26 cellular contexts compared by ENCODE assay signal in the genomic region with DNA sequence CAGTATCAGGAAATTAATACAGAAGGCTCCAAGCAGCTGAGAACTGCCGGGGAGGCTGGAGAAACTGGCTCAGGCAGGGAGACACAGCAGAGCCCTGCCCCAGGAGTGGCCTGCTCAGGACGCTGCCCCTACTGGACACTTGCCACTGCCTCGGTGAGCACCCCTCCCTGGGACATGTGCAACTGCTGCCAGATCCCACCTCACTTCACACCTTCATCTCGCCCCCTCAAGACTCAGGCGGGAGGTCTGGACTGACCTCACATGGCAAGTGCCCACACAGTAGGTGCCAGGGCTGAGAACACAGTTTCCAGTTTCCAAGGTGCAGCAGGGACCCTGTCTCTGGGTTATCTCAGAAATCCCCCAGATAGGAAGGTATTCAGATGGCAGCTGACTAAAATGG. TPM values are rescaled to one million over a fixed set of nuclear protein-coding genes. Genes with fewer than 3 reads are reported as not detected.
DNase-seq lines count a peak whose midpoint lies in the region; FAIRE-seq and TF ChIP-seq lines count a peak whose summit lies in the region.
"Had no signal": no experiment of that assay in that cellular context is flagged by ENCODE, and none has a peak within 500 bp of the region (broad histone marks: within the 10 kb centered on the region; RNA-seq: fewer than 3 reads in every experiment).

No MANE protein-coding gene starts in this region.

- 87% methylated on average over 5 of the region's 5 CpGs; no CpG with 5 or more reads in 1 of the 2 experiments for WGBS in H1 (ENCODE audit: extremely low coverage in 1 of 2, insufficient coverage in 1 of 2, insufficient read length in 1 of 2, insufficient replicate concordance in 2 of 2, low coverage in 1 of 2, low lambda C conversion rate in 2 of 2, missing lambda C conversion rate in 1 of 2), 2 experiments

- no peak overlapping the region for H3K9ac ChIP-seq in H1 (replicated peaks in 1 of 4; ENCODE audit: extremely low read depth in 1 of 4, low read depth in 3 of 4, low read length in 3 of 4)

- H3K18ac ChIP-seq in H1 (ENCODE audit: extremely low read depth, low read length), result no peak overlapping the region

- no peak; a peak in 1 of 4 replicates for TF ChIP-seq RAD21 in H1 (IDR thresholded peaks at IDR 0.05 in 1 of 2, conservative IDR thresholded peaks at IDR 0.05 in 1 of 2; ENCODE audit: low read depth in 2 of 2, low read length in 2 of 2)

- H3K14ac ChIP-seq in H1 (ENCODE audit: insufficient read length), result no peak overlapping the region

- no peak for TF ChIP-seq EP300 in H1 (IDR thresholded peaks at IDR 0.05; ENCODE audit: borderline replicate concordance in 1 of 2, low read depth in 2 of 2, low read length in 2 of 2)

- CTCF ChIA-PET in H1 (lab: Charles Lee; ENCODE audit: partially characterized antibody), result interaction anchor here (0.7 to 1.0 kb wide), 3 partner anchors 9 to 84 kb away, joined by 3 to 4 read pairs (median 3); no protein-coding TSS in a partner anchor

- no peaks in the 10 kb centered on the region for H3K79me1 ChIP-seq in H1 (ENCODE audit: low read depth, low read length)

- H3K79me2 ChIP-seq in H1 (ENCODE audit: control insufficient read depth in 1 of 2, insufficient read depth in 2 of 2, low read length in 2 of 2), result no peaks in the 10 kb centered on the region

- H2AFZ ChIP-seq in H1 (ENCODE audit: low read length), result no peak overlapping the region

- H3K23ac ChIP-seq in H1 (ENCODE audit: insufficient read length), result no peak overlapping the region

- DNase-seq in GM10266 (ENCODE audit: extremely low spot score), result no peak
- DNase-seq in H7, result peak; percentile 31
- DNase-seq in H1 (ENCODE audit: low read depth in 1 of 2, low spot score in 2 of 2), result no peak
- DNase-seq in mesenteric fat pad (ENCODE audit: low spot score), result peak; percentile 78
- DNase-seq in epidermal melanocyte (ENCODE audit: insufficient read length, low spot score), result no peak
- no peak for DNase-seq in NCI-H2227 (lab: John Stamatoyannopoulos, UW; ENCODE audit: unreplicated experiment)
- DNase-seq in NCI-H2196 treated with DMSO at 0.1 percent for 48 hours (lab: John Stamatoyannopoulos, UW; ENCODE audit: unreplicated experiment), result no peak
- DNase-seq: activated CD4-positive, alpha-beta T cell treated with anti-CD3 and anti-CD28 coated beads for 1 hour; activated gamma-delta T cell; activated T-cell treated with anti-CD3 and anti-CD28 coated beads, Interleukin-2, amount 50 U/mL, for 1 hour; central memory CD4-positive, alpha-beta T cell; DMS79 treated with DMSO at 0.1 percent for 48 hours; GF-D8; IMR-90; natural killer cell; NCI-H1105 treated with DMSO at 0.1 percent for 48 hours; NCI-H2029; NCI-H345; NCI-H774; stimulated activated CD4-positive, alpha-beta T cell treated with anti-CD3 and anti-CD28 coated beads, Interleukin-4, amount 100 ng/mL, for 1 hour; stimulated activated naive CD4-positive, alpha-beta T cell treated with Interleukin-2 at 50 U/mL for 16 hours; uterus had no signal

- H2BK15ac ChIP-seq in H1 (ENCODE audit: low read length), result no peak overlapping the region

- H3K4me2 ChIP-seq in H1 (ENCODE audit: insufficient read depth in 1 of 2, low read depth in 2 of 2, low read length in 2 of 2), result no peak overlapping the region

- H2BK120ac ChIP-seq in H1 (replicated peaks; ENCODE audit: low read depth, low read length), result no peak overlapping the region

- no peaks in the 10 kb centered on the region for H3K9me3 ChIP-seq in H1 (ENCODE audit: insufficient read depth in 2 of 2, low read depth in 1 of 2, low read length in 1 of 2)
- H3K9me3 ChIP-seq: SJSA1, thoracic aorta, uterus had no signal

- TF ChIP-seq POLR2A in H1 (IDR thresholded peaks at IDR 0.05; ENCODE audit: control extremely low read depth in 1 of 2, low read depth in 2 of 2, low read length in 2 of 2), result no peak

- H3K4ac ChIP-seq in H1 (replicated peaks; ENCODE audit: insufficient read length, low read depth, low read length), result no peak overlapping the region

- H3K4me3 ChIP-seq in H7 (ENCODE audit: insufficient read depth, low read depth, low read length) (no peak overlapping the region), H1 (ENCODE audit: extremely low read depth in 1 of 4, insufficient read depth in 2 of 4, low read depth in 3 of 4, low read length in 4 of 4) (no peak overlapping the region)
- H3K4me3 ChIP-seq: SJSA1, thoracic aorta, uterus had no signal

- H3K23me2 ChIP-seq in H1 (ENCODE audit: low read depth, low read length), result no peaks in the 10 kb centered on the region

- POLR2A ChIA-PET in H1 (lab: Charles Lee; ENCODE audit: partially characterized antibody), result no interaction called here

- H3K4me1 ChIP-seq in H1 (replicated peaks in 1 of 4; ENCODE audit: control insufficient read depth in 3 of 4, insufficient read depth in 4 of 4, low read length in 3 of 4), result peaks cover 0 to 6% (median 2%) of the 10 kb centered on the region in 4 experiments; a peak in 3 of 7 replicates
- H3K4me1 ChIP-seq: SJSA1 had no signal

- H2BK12ac ChIP-seq in H1 (ENCODE audit: low read depth, low read length), result 0 out of 2 replicates have a peak overlapping the region, but pooled peaks have one; percentile 39

- H4K5ac ChIP-seq in H1 (ENCODE audit: insufficient read length, low read depth, low read length), result no peak overlapping the region

- FAIRE-seq in H1 (lab: Jason Lieb, UNC), result no peak
- FAIRE-seq: keratinocyte, TTC549 had no signal

- H2BK5ac ChIP-seq in H1 (ENCODE audit: low read depth, low read length), result no peak overlapping the region

- no peaks in the 10 kb centered on the region for H3K36me3 ChIP-seq in H7 (replicated peaks; ENCODE audit: control insufficient read depth, insufficient read depth, low read length)
- H3K36me3 ChIP-seq in H1 (ENCODE audit: control insufficient read depth in 2 of 4, insufficient read depth in 4 of 4, low read length in 3 of 4), result no peaks in the 10 kb centered on the region
- H3K36me3 ChIP-seq: SJSA1, thoracic aorta, uterus had no signal

- TF ChIP-seq CTCF in GM10266 (IDR thresholded peaks at IDR 0.05; ENCODE audit: control insufficient read depth, insufficient read depth, low read depth, missing control alignments) (peak; percentile 1), H1 (IDR thresholded peaks at IDR 0.05; ENCODE audit: control extremely low read depth in 1 of 3, insufficient read depth in 1 of 3, low read depth in 1 of 3, low read length in 3 of 3) (peak; percentile 34 to 67 (median 56))

- H3K27me3 ChIP-seq in H7 (ENCODE audit: control insufficient read depth, insufficient read depth, low read length) (no peaks in the 10 kb centered on the region; the same call in 1 of the 2 replicates), H1 (replicated peaks in 1 of 4; ENCODE audit: control insufficient read depth in 3 of 4, extremely low read depth in 1 of 4, insufficient read depth in 3 of 4, low read length in 3 of 4) (no peaks in the 10 kb centered on the region)
- H3K27me3 ChIP-seq: SJSA1, uterus had no signal

- no peak overlapping the region for H3K56ac ChIP-seq in H1 (replicated peaks; ENCODE audit: insufficient read length, low read depth, low read length)

- no peaks in the 10 kb centered on the region for H4K20me1 ChIP-seq in H1 (replicated peaks in 1 of 2; ENCODE audit: control insufficient read depth in 1 of 2, insufficient read depth in 2 of 2, low read length in 2 of 2)

- H4K91ac ChIP-seq in H1 (replicated peaks; ENCODE audit: insufficient read length, low read length), result no peak overlapping the region

- no peak overlapping the region; the same call in 1 of the 2 replicates for H4K8ac ChIP-seq in H1 (ENCODE audit: extremely low read depth, insufficient read depth, low read length)

- H2AK5ac ChIP-seq in H1 (ENCODE audit: low read depth, low read length), result no peak overlapping the region

- H3K27ac ChIP-seq in H1 (ENCODE audit: low read depth, low read length), result no peak overlapping the region
- H3K27ac ChIP-seq: SJSA1, thoracic aorta, uterus had no signal

- no peak overlapping the region for H2BK20ac ChIP-seq in H1 (ENCODE audit: low read length)

TF ChIP-seq in H1, 55 proteins besides CTCF, POLR2A, EP300 and RAD21 (continues in another document):
- TF ChIP-seq HDAC2 (IDR thresholded peaks at IDR 0.05; ENCODE audit: borderline replicate concordance in 1 of 2, low read depth in 2 of 2, low read length in 2 of 2), result no peak
- TF ChIP-seq, protein P1, sequence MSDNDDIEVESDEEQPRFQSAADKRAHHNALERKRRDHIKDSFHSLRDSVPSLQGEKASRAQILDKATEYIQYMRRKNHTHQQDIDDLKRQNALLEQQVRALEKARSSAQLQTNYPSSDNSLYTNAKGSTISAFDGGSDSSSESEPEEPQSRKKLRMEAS (IDR thresholded peaks at IDR 0.05), result peak; percentile 79
- TF ChIP-seq SIRT6 (IDR thresholded peaks at IDR 0.05; ENCODE audit: low read length), result no peak
- TF ChIP-seq SUZ12 (IDR thresholded peaks at IDR 0.05; ENCODE audit: low read length), result no peak
- no peak for TF ChIP-seq BRCA1 (IDR thresholded peaks at IDR 0.05; ENCODE audit: low read depth, low read length)

RNA-seq across cellular contexts. Expression of a gene that starts 33.8 kb away (rescaled TPM):
- total RNA-seq in H7 (2014; rRNA removed; shearing (Covaris generic)), result 90.7 and 93.3 TPM in 2 replicates
- 24.6 and 25.7 TPM in 2 replicates for total RNA-seq in H1 (2021; fragmentation: NEBNext Ultra II Directional; extraction: Animal tissue kit (Norgen Biotek cat#: 25700))
- 31.4 and 34.5 TPM in 2 replicates for polyA plus RNA-seq in H1 (2011; rRNA removed)
- 26.7 TPM for polyA plus RNA-seq in H1 (2011; cell fraction: cytosol; rRNA removed)
- polyA plus RNA-seq in H1 (2011; cell fraction: nucleus; rRNA removed), result 19.9 TPM
- 17.6 to 23.3 TPM (median 20.0 TPM) in 4 replicates for polyA plus RNA-seq in H1 (2012, experiment 1 of 2)
- 20.6 TPM for polyA plus RNA-seq in H1 (2012, experiment 2 of 2)
- 11.9 TPM for polyA plus RNA-seq in H1 (2013, experiment 1 of 2)
- polyA plus RNA-seq in H1 (2013, experiment 2 of 2), result 12.4 TPM
- 33.0 and 35.0 TPM in 2 replicates for polyA minus RNA-seq in H1 (2011; rRNA and poly(A)+ RNA removed)
- 33.3 TPM for polyA minus RNA-seq in H1 (2011; cell fraction: cytosol; rRNA and poly(A)+ RNA removed)
- 45.6 TPM for polyA minus RNA-seq in H1 (2011; cell fraction: nucleus; rRNA and poly(A)+ RNA removed)
- 34.9 TPM for total RNA-seq in mesenteric fat pad

RNA-seq across cellular contexts. Expression of a gene that starts 50.8 kb away (rescaled TPM):
- 28.7 and 30.1 TPM in 2 replicates for total RNA-seq in H7 (2014; rRNA removed; shearing (Covaris generic))
- 28.0 and 28.6 TPM in 2 replicates for total RNA-seq in H1 (2021; fragmentation: NEBNext Ultra II Directional; extraction: Animal tissue kit (Norgen Biotek cat#: 25700))
- polyA plus RNA-seq in H1 (2011; rRNA removed), result 17.2 and 18.5 TPM in 2 replicates
- polyA plus RNA-seq in H1 (2011; cell fraction: cytosol; rRNA removed), result 25.3 TPM
- polyA plus RNA-seq in H1 (2011; cell fraction: nucleus; rRNA removed), result 13.2 TPM
- polyA plus RNA-seq in H1 (2012, experiment 1 of 2), result 22.2 to 29.4 TPM (median 26.5 TPM) in 4 replicates
- 2.4 TPM for polyA plus RNA-seq in H1 (2012, experiment 2 of 2)
- 15.7 TPM for polyA plus RNA-seq in H1 (2013, experiment 1 of 2)
- 15.6 TPM for polyA plus RNA-seq in H1 (2013, experiment 2 of 2)
- polyA minus RNA-seq in H1 (2011; rRNA and poly(A)+ RNA removed), result 37.0 and 43.2 TPM in 2 replicates
- 10.8 TPM for polyA minus RNA-seq in H1 (2011; cell fraction: cytosol; rRNA and poly(A)+ RNA removed)
- polyA minus RNA-seq in H1 (2011; cell fraction: nucleus; rRNA and poly(A)+ RNA removed), result 14.4 TPM
- total RNA-seq in mesenteric fat pad, result 124 TPM

Comparison
In these comparisons a context has a peak if more than half of its experiments do, and no peak if none do; other contexts are left out.
1. DNase-seq: peak in H7 (single experiment) and mesenteric fat pad (single experiment); none in GM10266 (single experiment), H1 (0 of 2), epidermal melanocyte (single experiment), NCI-H2227 (single experiment) and NCI-H2196 treated with DMSO at 0.1 percent for 48 hours (single experiment).